ENCODE assay signal across 11 cellular contexts in the genomic region with DNA sequence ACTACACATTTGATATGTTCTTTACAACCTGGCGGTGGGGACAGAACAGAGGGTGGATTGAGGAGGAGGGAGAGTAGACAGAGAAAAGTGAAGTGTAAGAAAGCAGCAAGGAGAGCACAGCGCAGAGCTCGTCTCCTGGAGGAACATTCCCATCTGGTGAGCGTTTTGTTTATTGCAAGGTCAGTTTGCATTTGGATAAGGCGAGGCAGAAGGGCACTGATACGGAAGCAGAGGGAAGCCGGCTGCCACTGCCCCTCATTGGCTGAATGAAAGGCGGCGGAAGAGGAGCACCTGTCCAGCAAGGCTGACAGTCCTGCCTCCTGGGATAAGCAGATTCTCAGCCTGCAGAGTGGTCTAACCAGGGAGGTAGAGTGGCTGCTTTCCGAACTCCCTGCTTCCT.
A peak's percentile ranks its signal among the peaks of the same experiment; 100 is the strongest.
DNase-seq lines count a peak whose midpoint lies in the region; ATAC-seq lines count a peak whose summit lies in the region.
"Had no signal": no experiment of that assay in that cellular context is flagged by ENCODE, and none has a peak within 500 bp of the region (broad histone marks: within the 10 kb centered on the region; RNA-seq: fewer than 3 reads in every experiment).

No MANE protein-coding gene starts in this region.

- ATAC-seq in left cardiac atrium, result peak; percentile 45 to 67
- no peak for ATAC-seq in GM19328 (IDR thresholded peaks at IDR 0.05; ENCODE audit: unreplicated experiment)
- no peak for ATAC-seq in activated CD8-positive, alpha-beta memory T cell treated with anti-CD3 and anti-CD28 coated beads, Interleukin-2, amount 10 ng/mL, durations not matched to agents 7 days and 5 days
- no peak for ATAC-seq in naive thymus-derived CD4-positive, alpha-beta T cell
- ATAC-seq: activated CD8-positive, alpha-beta T cell treated with anti-CD3 and anti-CD28 coated beads for 36 hours had no signal

- no peaks in the 10 kb centered on the region for H3K9me3 ChIP-seq in naive thymus-derived CD4-positive, alpha-beta T cell (ENCODE audit: control insufficient read depth in 2 of 3, low read length in 3 of 3)

- H3K27ac ChIP-seq in naive thymus-derived CD4-positive, alpha-beta T cell (ENCODE audit: low read depth, low read length), result no peak overlapping the region
- H3K27ac ChIP-seq: skin epidermis had no signal

- H3K27me3 Mint-ChIP-seq in activated CD8-positive, alpha-beta memory T cell treated with anti-CD3 and anti-CD28 coated beads, Interleukin-2, amount 10 ng/mL, durations not matched to agents 7 days and 5 days, result no peaks in the 10 kb centered on the region
- no peaks in the 10 kb centered on the region for H3K27me3 Mint-ChIP-seq in naive thymus-derived CD4-positive, alpha-beta T cell
- H3K27me3 Mint-ChIP-seq: activated CD8-positive, alpha-beta T cell treated with anti-CD3 and anti-CD28 coated beads for 36 hours; activated naive CD8-positive, alpha-beta T cell treated with anti-CD3 and anti-CD28 coated beads, Interleukin-2, amount 10 ng/mL, durations not matched to agents 7 days and 5 days had no signal

- POLR2A ChIA-PET in naive thymus-derived CD4-positive, alpha-beta T cell (lab: Charles Lee), result no interaction called here

- no peak overlapping the region for H3K4me3 ChIP-seq in naive thymus-derived CD4-positive, alpha-beta T cell (ENCODE audit: low read length)
- H3K4me3 ChIP-seq: lung, skin epidermis had no signal

- H3K9me3 Mint-ChIP-seq in activated CD8-positive, alpha-beta memory T cell treated with anti-CD3 and anti-CD28 coated beads, Interleukin-2, amount 10 ng/mL, durations not matched to agents 7 days and 5 days (ENCODE audit: low read depth), result no peaks in the 10 kb centered on the region
- H3K9me3 Mint-ChIP-seq in naive thymus-derived CD4-positive, alpha-beta T cell, result peaks cover 0 to 10% (median 0%) of the 10 kb centered on the region in 11 donors
- H3K9me3 Mint-ChIP-seq: activated naive CD8-positive, alpha-beta T cell treated with anti-CD3 and anti-CD28 coated beads, Interleukin-2, amount 10 ng/mL, durations not matched to agents 7 days and 5 days had no signal

- peaks cover 37% of the 10 kb centered on the region for H3K36me3 Mint-ChIP-seq in activated CD8-positive, alpha-beta memory T cell treated with anti-CD3 and anti-CD28 coated beads, Interleukin-2, amount 10 ng/mL, durations not matched to agents 7 days and 5 days
- H3K36me3 Mint-ChIP-seq in naive thymus-derived CD4-positive, alpha-beta T cell, result peaks cover 5 to 33% (median 18%) of the 10 kb centered on the region in 5 donors

- no peaks in the 10 kb centered on the region for H3K4me1 ChIP-seq in naive thymus-derived CD4-positive, alpha-beta T cell (ENCODE audit: control insufficient read depth in 2 of 2, insufficient read depth in 2 of 2, low read length in 2 of 2)

- CTCF ChIA-PET in activated CD8-positive, alpha-beta memory T cell treated with anti-CD3 and anti-CD28 coated beads, Interleukin-2, amount 10 ng/mL, durations not matched to agents 7 days and 5 days (lab: Charles Lee), result no interaction called here
- CTCF ChIA-PET in naive thymus-derived CD4-positive, alpha-beta T cell (lab: Charles Lee), result no interaction called here

- peaks cover 17% of the 10 kb centered on the region for H3K4me1 Mint-ChIP-seq in activated CD8-positive, alpha-beta memory T cell treated with anti-CD3 and anti-CD28 coated beads, Interleukin-2, amount 10 ng/mL, durations not matched to agents 7 days and 5 days
- peaks cover 0 to 15% (median 3%) of the 10 kb centered on the region in 7 donors for H3K4me1 Mint-ChIP-seq in naive thymus-derived CD4-positive, alpha-beta T cell

- peaks cover 0 to 19% (median 0%) of the 10 kb centered on the region in 3 experiments for H3K36me3 ChIP-seq in naive thymus-derived CD4-positive, alpha-beta T cell (ENCODE audit: control insufficient read depth in 2 of 3, insufficient read depth in 3 of 3, low read length in 3 of 3)

- no peak overlapping the region for H3K27ac Mint-ChIP-seq in activated CD8-positive, alpha-beta memory T cell treated with anti-CD3 and anti-CD28 coated beads, Interleukin-2, amount 10 ng/mL, durations not matched to agents 7 days and 5 days
- peak overlapping the region in 2 of 9 donors; percentile 4 to 64 for H3K27ac Mint-ChIP-seq in naive thymus-derived CD4-positive, alpha-beta T cell
- H3K27ac Mint-ChIP-seq: activated CD8-positive, alpha-beta T cell treated with anti-CD3 and anti-CD28 coated beads for 36 hours; activated naive CD8-positive, alpha-beta T cell treated with anti-CD3 and anti-CD28 coated beads, Interleukin-2, amount 10 ng/mL, durations not matched to agents 7 days and 5 days had no signal

- intact Hi-C loops in left cardiac atrium (cut with DNase I), result no loop called here
- intact Hi-C loops in naive thymus-derived CD4-positive, alpha-beta T cell (cut with micrococcal nuclease), result no loop called here

- H3K27me3 ChIP-seq in naive thymus-derived CD4-positive, alpha-beta T cell (ENCODE audit: control insufficient read depth in 2 of 2, insufficient read depth in 2 of 2, low read length in 2 of 2), result no peaks in the 10 kb centered on the region

- DNase-seq in GM03348 (ENCODE audit: low spot score) (peak; percentile 35), amniotic epithelial cell (ENCODE audit: low read depth) (peak; percentile 59), left cardiac atrium (no peak), putamen (ENCODE audit: low spot score) (peak; percentile 39)
- DNase-seq in activated CD8-positive, alpha-beta memory T cell treated with anti-CD3 and anti-CD28 coated beads, Interleukin-2, amount 10 ng/mL, durations not matched to agents 7 days and 5 days, result no peak
- no peak for DNase-seq in naive thymus-derived CD4-positive, alpha-beta T cell
- DNase-seq: activated CD8-positive, alpha-beta T cell treated with anti-CD3 and anti-CD28 coated beads for 36 hours; activated naive CD8-positive, alpha-beta T cell treated with anti-CD3 and anti-CD28 coated beads, Interleukin-2, amount 10 ng/mL, durations not matched to agents 7 days and 5 days had no signal

- no peak overlapping the region for H3K4me3 Mint-ChIP-seq in activated CD8-positive, alpha-beta memory T cell treated with anti-CD3 and anti-CD28 coated beads, Interleukin-2, amount 10 ng/mL, durations not matched to agents 7 days and 5 days
- H3K4me3 Mint-ChIP-seq in naive thymus-derived CD4-positive, alpha-beta T cell, result peak overlapping the region in 1 of 10 donors; percentile 1
- H3K4me3 Mint-ChIP-seq: activated CD8-positive, alpha-beta T cell treated with anti-CD3 and anti-CD28 coated beads for 36 hours; activated naive CD8-positive, alpha-beta T cell treated with anti-CD3 and anti-CD28 coated beads, Interleukin-2, amount 10 ng/mL, durations not matched to agents 7 days and 5 days had no signal

Comparison
In these comparisons a context has a peak if more than half of its experiments do, and no peak if none do; other contexts are left out.
1. DNase-seq: peak in GM03348 (single experiment), amniotic epithelial cell (single experiment) and putamen (single experiment); none in left cardiac atrium (single experiment), activated CD8-positive, alpha-beta memory T cell treated with anti-CD3 and anti-CD28 coated beads, Interleukin-2, amount 10 ng/mL, durations not matched to agents 7 days and 5 days (single experiment) and naive thymus-derived CD4-positive, alpha-beta T cell (0 of 9).
2. ATAC-seq: peak in left cardiac atrium (2 of 2); none in GM19328 (single experiment), activated CD8-positive, alpha-beta memory T cell treated with anti-CD3 and anti-CD28 coated beads, Interleukin-2, amount 10 ng/mL, durations not matched to agents 7 days and 5 days (single experiment) and naive thymus-derived CD4-positive, alpha-beta T cell (single experiment).